In the genomic region with DNA sequence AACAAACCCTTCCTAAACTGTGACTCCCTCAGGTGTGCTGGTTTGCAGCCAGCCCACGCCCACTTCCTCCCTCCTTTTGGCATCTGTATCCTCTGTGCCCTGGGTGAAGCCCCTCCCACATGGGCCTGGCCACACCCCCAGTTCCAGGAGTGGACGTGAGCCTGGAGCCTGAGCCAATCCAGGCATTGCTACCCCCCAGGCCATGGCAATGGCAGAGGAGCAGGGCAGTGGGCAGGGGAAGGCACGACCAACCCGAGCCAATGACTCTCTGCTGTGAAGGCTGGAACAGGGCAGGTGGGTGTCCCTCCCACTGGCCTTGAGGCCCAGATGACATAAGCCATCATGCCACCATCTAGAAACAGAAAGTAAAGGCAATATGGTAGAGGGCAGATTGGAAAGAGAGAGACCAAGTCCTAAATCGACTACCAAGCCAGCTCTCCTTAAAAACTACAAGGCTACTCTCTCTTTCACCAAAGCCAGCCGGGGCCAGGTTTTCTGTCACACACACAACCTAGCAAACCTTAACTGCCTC, we compare ENCODE assay signal across 9 cellular contexts. TPM values are rescaled to one million over a fixed set of nuclear protein-coding genes. Genes with fewer than 3 reads are reported as not detected.
DNase-seq lines count a peak whose midpoint lies in the region; ATAC-seq and TF ChIP-seq lines count a peak whose summit lies in the region.
"Had no signal": no experiment of that assay in that cellular context is flagged by ENCODE, and none has a peak within 500 bp of the region (broad histone marks: within the 10 kb centered on the region; RNA-seq: fewer than 3 reads in every experiment).

No MANE protein-coding gene starts in this region.

- intact Hi-C loops in body of pancreas (cut with DNase I): no loop called here

- peak; percentile 85 for ATAC-seq in body of pancreas
- ATAC-seq in omental fat pad (ENCODE audit: low FRiP score): no peak
- ATAC-seq in HG02852 (IDR thresholded peaks at IDR 0.05; ENCODE audit: unreplicated experiment): no peak

- H3K27ac ChIP-seq in HEK293 (ENCODE audit: extremely low read depth, low read depth, low read length) (peak overlapping the region; percentile 74), body of pancreas (peak overlapping the region; percentile 87 to 92 (median 90)), mucosa of rectum (ENCODE audit: low read depth in 2 of 2, low read length in 2 of 2) (peak overlapping the region; percentile 44 to 54)

- 41 to 48% methylated on average over 5 to 6 of the region's 6 CpGs for WGBS in body of pancreas, 2 donors

- H3K9me3 ChIP-seq in HEK293 (ENCODE audit: control insufficient read depth, insufficient read depth, low read depth, low read length) (no peaks in the 10 kb centered on the region; the same call in 1 of the 2 replicates), body of pancreas (no peaks in the 10 kb centered on the region), mucosa of rectum (ENCODE audit: control insufficient read depth in 2 of 2, low read length in 2 of 2) (no peaks in the 10 kb centered on the region)

- peaks cover 19% of the 10 kb centered on the region for H3K4me1 ChIP-seq in HEK293 (ENCODE audit: control insufficient read depth, insufficient read depth, low read length)
- peaks cover 77% of the 10 kb centered on the region for H3K4me1 ChIP-seq in body of pancreas
- peaks cover 9 to 23% of the 10 kb centered on the region in 2 donors for H3K4me1 ChIP-seq in mucosa of rectum (ENCODE audit: control insufficient read depth in 2 of 2, insufficient read depth in 2 of 2, low read length in 2 of 2)

- CTCF ChIA-PET in HEK293 (lab: Yijun Ruan, JAX): no interaction called here

- H3K36me3 ChIP-seq in HEK293 (ENCODE audit: control insufficient read depth in 2 of 2, insufficient read depth in 1 of 2, low read length in 2 of 2) (no peaks in the 10 kb centered on the region; a peak in 1 of 3 replicates), body of pancreas (replicated peaks in 1 of 2; ENCODE audit: insufficient read depth in 1 of 2, low read depth in 2 of 2) (no peaks in the 10 kb centered on the region), mucosa of rectum (ENCODE audit: control insufficient read depth in 2 of 2, insufficient read depth in 2 of 2, low read length in 2 of 2) (no peaks in the 10 kb centered on the region)

- TF ChIP-seq POLR2A in body of pancreas (IDR thresholded peaks at IDR 0.05): peak; percentile 36 to 60 (median 52)

- no peaks in the 10 kb centered on the region for H3K27me3 ChIP-seq in body of pancreas
- H3K27me3 ChIP-seq in mucosa of rectum (ENCODE audit: control insufficient read depth in 2 of 2, insufficient read depth in 2 of 2, low read length in 2 of 2): no peaks in the 10 kb centered on the region

- DNase-seq in DMS79 treated with DMSO at 0.1 percent for 48 hours (lab: John Stamatoyannopoulos, UW) (peak; percentile 19), body of pancreas (peak; percentile 90 to 97 (median 94)), omental fat pad (ENCODE audit: low spot score) (no peak), hepatic stellate cell (ENCODE audit: low spot score) (no peak), AG08396 (ENCODE audit: low spot score) (no peak)
- DNase-seq: activated CD4-positive, alpha-beta T cell treated with anti-CD3 and anti-CD28 coated beads, Interleukin-2, amount 50 U/mL, for 4 hours had no signal

- no peak for TF ChIP-seq CTCF in HEK293 (tag by site-specific recombination; IDR thresholded peaks at IDR 0.05)
- no peak for TF ChIP-seq CTCF in body of pancreas (IDR thresholded peaks at IDR 0.05)
- no peak for TF ChIP-seq CTCF in omental fat pad (IDR thresholded peaks at IDR 0.05)

- POLR2A ChIA-PET in HEK293 (lab: Yijun Ruan, JAX): no interaction called here

- H3K4me3 ChIP-seq in HEK293 (ENCODE audit: low read depth, low read length): no peak overlapping the region
- no peak overlapping the region for H3K4me3 ChIP-seq in body of pancreas
- no peak overlapping the region for H3K4me3 ChIP-seq in mucosa of rectum (ENCODE audit: low read length in 2 of 2)

- H3K9ac ChIP-seq in mucosa of rectum (ENCODE audit: low read depth in 1 of 2, low read length in 2 of 2): no peak overlapping the region

TF ChIP-seq in HEK293, 187 proteins besides CTCF, POLR2A, EP300 and RAD21:
- TF ChIP-seq ZFHX2 (tag by site-specific recombination; conservative IDR thresholded peaks at IDR 0.05): peak; percentile 87
- peak; percentile 89 for TF ChIP-seq EGR2 (tag by site-specific recombination; IDR thresholded peaks at IDR 0.05; ENCODE audit: low read depth)
- TF ChIP-seq ZNF785 (tag by site-specific recombination; IDR thresholded peaks at IDR 0.05): no peak

RNA-seq across cellular contexts. Expression of a gene that starts 18.6 kb away (rescaled TPM):
- 10 to 100 TPM; 51.4 to 59.9 TPM for total RNA-seq in body of pancreas
- 10 to 100 TPM in 2 of 4 donors, 1 to 10 TPM in 2; 3.1 to 17.0 (median 11.1) TPM for total RNA-seq in omental fat pad

Comparison
In these comparisons a context has a peak if more than half of its experiments do, and no peak if none do; other contexts are left out.
1. DNase-seq: peak in DMS79 treated with DMSO at 0.1 percent for 48 hours (single experiment) and body of pancreas (4 of 4); none in omental fat pad (single experiment), hepatic stellate cell (single experiment) and AG08396 (single experiment).
2. Peak in every context shown above with its lines, with median percentiles within 50 percentile points of each other: H3K27ac ChIP-seq.